Comparison of ENCODE assay signal across 15 cellular contexts in the genomic region with DNA sequence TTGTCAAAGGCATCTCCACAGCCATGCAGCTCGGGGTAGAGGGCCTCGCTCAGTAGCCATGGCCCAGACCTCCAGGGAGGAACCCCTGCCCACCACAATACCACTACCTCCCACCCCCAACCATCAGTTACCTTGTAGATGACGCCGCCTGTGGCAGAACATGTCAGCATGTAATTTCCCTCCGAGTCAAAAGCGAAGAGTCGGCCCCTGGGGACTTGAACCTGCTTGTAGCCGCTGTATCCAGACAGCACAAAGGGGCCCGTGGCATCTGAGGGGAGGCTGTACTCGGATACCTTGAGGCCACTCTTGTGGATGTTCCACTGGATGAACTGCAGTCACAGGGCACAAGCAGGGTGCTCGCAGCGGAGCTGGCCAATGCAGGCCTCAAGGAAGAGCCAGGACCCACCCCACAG. TPM values are rescaled to one million over a fixed set of nuclear protein-coding genes. Genes with fewer than 3 reads are reported as not detected.
DNase-seq lines count a peak whose midpoint lies in the region; ATAC-seq and TF ChIP-seq lines count a peak whose summit lies in the region.
"Had no signal": no experiment of that assay in that cellular context is flagged by ENCODE, and none has a peak within 500 bp of the region (broad histone marks: within the 10 kb centered on the region; RNA-seq: fewer than 3 reads in every experiment).

No MANE protein-coding gene starts in this region.

- H3K36me3 ChIP-seq in SK-N-SH (replicated peaks in 1 of 2; ENCODE audit: control insufficient read depth in 1 of 2, insufficient read depth in 2 of 2, low read length in 1 of 2) (peaks cover 14 to 46% of the 10 kb centered on the region in 2 experiments), breast epithelium (peaks cover 21% of the 10 kb centered on the region), hepatocyte (replicated peaks; ENCODE audit: insufficient read depth, low read depth) (peaks cover 4% of the 10 kb centered on the region)

- TF ChIP-seq POLR2A in breast epithelium (IDR thresholded peaks at IDR 0.05): no peak

- H3K9me3 ChIP-seq in H9 (ENCODE audit: control insufficient read depth, low read depth, low read length) (peaks cover 6% of the 10 kb centered on the region), SK-N-SH (peaks cover 8% of the 10 kb centered on the region), breast epithelium (peaks cover 10 to 12% of the 10 kb centered on the region in 2 donors), hepatocyte (ENCODE audit: low read depth) (peaks cover 4% of the 10 kb centered on the region)

- no peak overlapping the region for H3K4me3 ChIP-seq in SK-N-SH (ENCODE audit: low read depth in 2 of 2, low read length in 1 of 2)
- H3K4me3 ChIP-seq in breast epithelium: no peak overlapping the region
- no peak overlapping the region for H3K4me3 ChIP-seq in hepatocyte
- H3K4me3 ChIP-seq: esophagus squamous epithelium, SK-N-MC had no signal

- H2BK12ac ChIP-seq in H9 (ENCODE audit: insufficient read length, low read depth, low read length): no peak overlapping the region

- no peaks in the 10 kb centered on the region for H3F3A ChIP-seq in SK-N-SH (replicated peaks; ENCODE audit: insufficient read depth)

- H3K4me2 ChIP-seq in H9 (ENCODE audit: insufficient read depth, insufficient read length, low read length) (no peak overlapping the region), SK-N-SH (no peak overlapping the region), hepatocyte (no peak overlapping the region)

- H3K36me3 Mint-ChIP-seq in H9 (ENCODE audit: insufficient read depth in 1 of 3, low read depth in 3 of 3): peaks cover 16 to 77% (median 52%) of the 10 kb centered on the region in 3 experiments

- H3K27ac Mint-ChIP-seq in H9: peak overlapping the region in 2 of 3 experiments; percentile 27 to 39; a peak in 1 of 7 replicates
- H3K27ac Mint-ChIP-seq: nephron progenitor cell had no signal

- no peak overlapping the region for H2AK5ac ChIP-seq in H9 (ENCODE audit: insufficient read length, low read length)

- H3K27me3 Mint-ChIP-seq in H9 (ENCODE audit: low read depth): no peaks in the 10 kb centered on the region

- H3K79me1 ChIP-seq in H9 (ENCODE audit: insufficient read depth, low read depth, low read length, poor library complexity, severe bottlenecking): no peaks in the 10 kb centered on the region

- DNase-seq in H9 (no peak), SK-N-SH (no peak), breast epithelium (ENCODE audit: low spot score in 2 of 2) (no peak), hepatocyte (ENCODE audit: low spot score) (no peak), left cardiac atrium (no peak)
- DNase-seq: esophagus squamous epithelium, KBM-7, nephron progenitor cell had no signal

- H4K5ac ChIP-seq in H9 (ENCODE audit: insufficient read length, low read depth, low read length): no peak overlapping the region

- WGBS in H9 (ENCODE audit: extremely low coverage, insufficient read length, low lambda C conversion rate): no CpG with 5 or more reads among the region's 12 CpGs
- 78% methylated on average over 9 of the region's 12 CpGs for WGBS in SK-N-SH (ENCODE audit: low lambda C conversion rate)
- WGBS in hepatocyte (ENCODE audit: low lambda C conversion rate, missing lambda C conversion rate): 97% methylated on average over 10 of the region's 12 CpGs

- H3K27me3 ChIP-seq in H9 (ENCODE audit: insufficient read depth, low read length): no peaks in the 10 kb centered on the region
- H3K27me3 ChIP-seq in SK-N-SH (ENCODE audit: insufficient read depth): no peaks in the 10 kb centered on the region
- H3K27me3 ChIP-seq in breast epithelium: no peaks in the 10 kb centered on the region
- no peaks in the 10 kb centered on the region for H3K27me3 ChIP-seq in hepatocyte
- H3K27me3 ChIP-seq: esophagus squamous epithelium had no signal

- H3K9me3 Mint-ChIP-seq in H9: peaks cover 12% of the 10 kb centered on the region in 2 experiments

- no peak overlapping the region for H3K18ac ChIP-seq in H9 (ENCODE audit: insufficient read length, low read depth, low read length)

- no peak overlapping the region for H2BK120ac ChIP-seq in H9 (ENCODE audit: low read depth, low read length, poor library complexity, severe bottlenecking)

- no peak overlapping the region for H3K4me3 Mint-ChIP-seq in H9
- H3K4me3 Mint-ChIP-seq: nephron progenitor cell had no signal

- CTCF ChIA-PET in SK-N-SH (lab: Yijun Ruan, JAX): interaction anchor here (1.0 to 1.3 kb wide), 2 partner anchors 16 to 149 kb away, joined by 3 to 5 read pairs; a partner anchor contains a TSS

- H2BK20ac ChIP-seq in H9 (ENCODE audit: low read depth, low read length, poor library complexity, severe bottlenecking): no peak overlapping the region

- H3K14ac ChIP-seq in H9 (ENCODE audit: insufficient read depth, low read length): no peak overlapping the region

- H2AFZ ChIP-seq in H9 (ENCODE audit: low read length) (no peak overlapping the region), SK-N-SH (ENCODE audit: low read depth) (no peak overlapping the region), hepatocyte (no peak overlapping the region)

- no peak overlapping the region for H3K9ac ChIP-seq in H9 (ENCODE audit: extremely low read depth, insufficient read length, low read length)
- no peak overlapping the region for H3K9ac ChIP-seq in SK-N-SH

- TF ChIP-seq CTCF in GM12872 (IDR thresholded peaks at IDR 0.05; ENCODE audit: insufficient read depth, low read depth, low read length) (0 out of 3 replicates have a peak, but pooled peaks have one; percentile 5), H9 (conservative IDR thresholded peaks at IDR 0.05) (no peak), SK-N-SH (IDR thresholded peaks at IDR 0.05) (no peak), breast epithelium (IDR thresholded peaks at IDR 0.05) (no peak), hepatocyte (IDR thresholded peaks at IDR 0.05; ENCODE audit: poor library complexity) (no peak)

- TF ChIP-seq EP300 in SK-N-SH (IDR thresholded peaks at IDR 0.05; ENCODE audit: borderline replicate concordance in 1 of 2, low read depth in 1 of 2, low read length in 1 of 2): no peak

- intact Hi-C loops in breast epithelium (cut with DNase I; ENCODE audit: low total_unique reads): no loop called here
- intact Hi-C loops in left cardiac atrium (cut with DNase I): no loop called here

- H3K56ac ChIP-seq in H9 (ENCODE audit: insufficient read length, low read depth, low read length): no peak overlapping the region

- POLR2A ChIA-PET in SK-N-SH (lab: Yijun Ruan, JAX): no interaction called here

- no peak overlapping the region for H3T11ph ChIP-seq in H9 (ENCODE audit: low read length)

- H4K20me1 ChIP-seq in H9 (ENCODE audit: control insufficient read depth, insufficient read depth, insufficient read length): no peaks in the 10 kb centered on the region
- no peaks in the 10 kb centered on the region for H4K20me1 ChIP-seq in SK-N-SH (ENCODE audit: insufficient read depth)
- H4K20me1 ChIP-seq in hepatocyte (ENCODE audit: insufficient read depth, poor library complexity, severe bottlenecking): no peaks in the 10 kb centered on the region

- H3K4ac ChIP-seq in H9 (ENCODE audit: low read depth, low read length): no peak overlapping the region

- H3K27ac ChIP-seq in H9 (ENCODE audit: insufficient read length, low read depth, low read length): no peak overlapping the region
- H3K27ac ChIP-seq in SK-N-SH (ENCODE audit: low read depth in 2 of 2, low read length in 1 of 2): no peak overlapping the region
- no peak overlapping the region for H3K27ac ChIP-seq in breast epithelium
- H3K27ac ChIP-seq in hepatocyte: no peak overlapping the region
- H3K27ac ChIP-seq: esophagus squamous epithelium, SK-N-MC had no signal

- H3K4me1 Mint-ChIP-seq in H9: no peaks in the 10 kb centered on the region
- H3K4me1 Mint-ChIP-seq: nephron progenitor cell had no signal

- no peak overlapping the region for H3K23ac ChIP-seq in H9 (ENCODE audit: insufficient read length, low read depth, low read length)

- H2BK5ac ChIP-seq in H9 (ENCODE audit: insufficient read length, low read length): no peak overlapping the region

- H3K9me2 ChIP-seq in SK-N-SH (no peaks in the 10 kb centered on the region), hepatocyte (replicated peaks; ENCODE audit: insufficient read depth) (no peaks in the 10 kb centered on the region)

- TF ChIP-seq RAD21 in SK-N-SH (IDR thresholded peaks at IDR 0.05; ENCODE audit: low read length): no peak

- H3K4me1 ChIP-seq in H9 (ENCODE audit: insufficient read depth, low read length) (no peaks in the 10 kb centered on the region), SK-N-SH (ENCODE audit: control insufficient read depth in 1 of 2, insufficient read depth in 2 of 2, low read depth in 1 of 2, low read length in 1 of 2) (peaks cover 0 to 10% of the 10 kb centered on the region in 2 experiments; a peak in 2 of 4 replicates), breast epithelium (no peaks in the 10 kb centered on the region), hepatocyte (ENCODE audit: insufficient read depth) (no peaks in the 10 kb centered on the region)

- H3K79me2 ChIP-seq in H9 (ENCODE audit: insufficient read depth, low read length): no peaks in the 10 kb centered on the region
- H3K79me2 ChIP-seq in SK-N-SH (ENCODE audit: insufficient read depth): no peaks in the 10 kb centered on the region
- no peaks in the 10 kb centered on the region for H3K79me2 ChIP-seq in hepatocyte

- H3K23me2 ChIP-seq in H9 (ENCODE audit: insufficient read length, low read depth, low read length, poor library complexity, severe bottlenecking): no peaks in the 10 kb centered on the region

- ATAC-seq in GM18873 (IDR thresholded peaks at IDR 0.05; ENCODE audit: low FRiP score, unreplicated experiment): peak; percentile 48
- ATAC-seq in HG03469 (IDR thresholded peaks at IDR 0.05; ENCODE audit: unreplicated experiment): peak; percentile 40
- ATAC-seq in left cardiac atrium: no peak

- H4K8ac ChIP-seq in H9 (replicated peaks; ENCODE audit: insufficient read length, low read depth, low read length): no peak overlapping the region

- H2BK15ac ChIP-seq in H9 (ENCODE audit: low read depth, low read length): no peak overlapping the region

- no peak overlapping the region for H4K91ac ChIP-seq in H9 (ENCODE audit: insufficient read length, low read depth, low read length)

RNA-seq across cellular contexts. Expression of a gene that starts 16.3 kb away (rescaled TPM):
- total RNA-seq in H9 (2021) (72.0 and 76.0 TPM in 2 replicates), breast epithelium (10 to 100 TPM; 36.8 to 41.6 (median 41.6) TPM), hepatocyte (41.6 and 43.2 TPM in 2 replicates), left cardiac atrium (10 to 100 TPM; 25.9 to 28.8 TPM)
- polyA plus RNA-seq in SK-N-SH (2012; rRNA removed) (53.4 and 60.6 TPM in 2 replicates), hepatocyte (45.2 and 53.5 TPM in 2 replicates)
- polyA plus RNA-seq in SK-N-SH (2012; cell fraction: cytosol; rRNA removed): 44.4 and 56.2 TPM in 2 replicates
- 39.5 and 39.9 TPM in 2 replicates for polyA plus RNA-seq in SK-N-SH (2012; cell fraction: nucleus; rRNA removed)

RNA-seq across cellular contexts. Expression of a gene that starts 24.5 kb away (rescaled TPM):
- total RNA-seq in H9 (2021): 7.3 and 9.4 TPM in 2 replicates
- 8.4 and 8.9 TPM in 2 replicates for polyA plus RNA-seq in SK-N-SH (2012; rRNA removed)
- polyA plus RNA-seq in SK-N-SH (2012; cell fraction: cytosol; rRNA removed): 2.8 and 4.0 TPM in 2 replicates
- polyA plus RNA-seq in SK-N-SH (2012; cell fraction: nucleus; rRNA removed): 42.2 and 42.4 TPM in 2 replicates
- total RNA-seq in breast epithelium: 10 to 100 TPM; 21.4 to 26.5 (median 23.1) TPM
- total RNA-seq in hepatocyte: 7.3 and 8.0 TPM in 2 replicates
- 8.2 and 8.5 TPM in 2 replicates for polyA plus RNA-seq in hepatocyte
- total RNA-seq in left cardiac atrium: 1 to 10 TPM; 8.2 to 8.7 TPM

RNA-seq across cellular contexts. Expression of a gene that starts 39.0 kb away (rescaled TPM):
- total RNA-seq in H9 (2021) (not detected in 2 replicates), breast epithelium (10 to 100 TPM; 23.1 to 55.7 (median 52.8) TPM), hepatocyte (19.4 and 20.8 TPM in 2 replicates), left cardiac atrium (10 to 100 TPM in 1 of 2 donors, 1 to 10 TPM in 1; 10.0 to 12.0 TPM)
- polyA plus RNA-seq in SK-N-SH (2012; rRNA removed) (0.10 and 0.12 TPM in 2 replicates), hepatocyte (12.9 and 23.1 TPM in 2 replicates)
- 0.06 and 0.13 TPM in 2 replicates for polyA plus RNA-seq in SK-N-SH (2012; cell fraction: cytosol; rRNA removed)
- 0.04 and 0.06 TPM in 2 replicates for polyA plus RNA-seq in SK-N-SH (2012; cell fraction: nucleus; rRNA removed)

RNA-seq across cellular contexts. Expression of a gene that starts 46.8 kb away (rescaled TPM):
- not detected in 2 replicates for total RNA-seq in H9 (2021)
- not detected in 2 replicates for polyA plus RNA-seq in SK-N-SH (2012; rRNA removed)
- not detected in 2 replicates for polyA plus RNA-seq in SK-N-SH (2012; cell fraction: cytosol; rRNA removed)
- not detected in 2 replicates for polyA plus RNA-seq in SK-N-SH (2012; cell fraction: nucleus; rRNA removed)
- total RNA-seq in breast epithelium: not detected
- total RNA-seq in hepatocyte: not detected in 2 replicates
- not detected in 2 replicates for polyA plus RNA-seq in hepatocyte
- not detected for total RNA-seq in left cardiac atrium
- total RNA-seq: bronchial epithelial cell, esophagus squamous epithelium, NCI-H460 had no signal
- polyA plus RNA-seq: keratinocyte had no signal

Comparison
In these comparisons a context has a peak if more than half of its experiments do, and no peak if none do; other contexts are left out.
1. ATAC-seq: peak in GM18873 (single experiment) and HG03469 (single experiment); none in left cardiac atrium (0 of 2).
2. RNA of a gene that starts 39.0 kb away (total RNA-seq): 23.1 to 55.7 TPM in breast epithelium, 19.4 to 20.8 TPM in hepatocyte and 10.0 to 12.0 TPM in left cardiac atrium; not detected in H9; every median in the first group is over 10 times any median in the second.